ENCODE assay signal across 19 cellular contexts in genomic region chr5:74476197-74477081, GRCh38.
A peak's percentile ranks its signal among the peaks of the same experiment; 100 is the strongest.
DNase-seq lines count a peak whose midpoint lies in the region; ATAC-seq and TF ChIP-seq lines count a peak whose summit lies in the region.
"Had no signal": no experiment of that assay in that cellular context is flagged by ENCODE, and none has a peak within 500 bp of the region (broad histone marks: within the 10 kb centered on the region; RNA-seq: fewer than 3 reads in every experiment).

No MANE protein-coding gene starts in this region.

- H3K23ac ChIP-seq in neuronal stem cell (ENCODE audit: low read depth, low read length, poor library complexity): no peak overlapping the region

- no peak overlapping the region for H3K27ac ChIP-seq in neuronal stem cell (replicated peaks; ENCODE audit: low read length)
- H3K27ac ChIP-seq: PC-9 had no signal

- WGBS in neuronal stem cell (ENCODE audit: extremely low coverage in 2 of 2, insufficient read length in 2 of 2, insufficient replicate concordance in 1 of 2), 2 donors: no CpG with 5 or more reads among the region's 10 CpGs

- no peak overlapping the region for H2BK120ac ChIP-seq in neuronal stem cell (ENCODE audit: low read depth, low read length)

- H4K91ac ChIP-seq in neuronal stem cell (ENCODE audit: low read depth, low read length, poor library complexity): no peak overlapping the region

- H3K14ac ChIP-seq in neuronal stem cell (ENCODE audit: low read length): no peak overlapping the region

- H3K27ac Mint-ChIP-seq in brain (peak overlapping the region; percentile 11 to 82 (median 73)), nephron progenitor cell (no peak overlapping the region)
- H3K27ac Mint-ChIP-seq: B cell; CD4-positive, alpha-beta memory T cell had no signal

- H3K27me3 Mint-ChIP-seq in brain (peaks cover 13% of the 10 kb centered on the region), nephron progenitor cell (ENCODE audit: low read depth, poor library complexity) (peaks cover 3% of the 10 kb centered on the region)

- no peak overlapping the region for H3K4ac ChIP-seq in neuronal stem cell (ENCODE audit: low read length)

- no peak overlapping the region for H3K4me2 ChIP-seq in neuronal stem cell (ENCODE audit: insufficient read depth, low read length, poor library complexity, severe bottlenecking)
- H3K4me2 ChIP-seq: PC-9 had no signal

- H2AFZ ChIP-seq in neuronal stem cell (ENCODE audit: low read length): peak overlapping the region; percentile 43
- H2AFZ ChIP-seq: PC-9 had no signal

- peaks cover 0 to 2% (median 0%) of the 10 kb centered on the region in 3 experiments for H3K27me3 ChIP-seq in neuronal stem cell (ENCODE audit: control insufficient read depth in 3 of 3, insufficient read depth in 3 of 3, low read depth in 1 of 3, low read length in 3 of 3)

- no peak overlapping the region for H3K9ac ChIP-seq in neuronal stem cell (ENCODE audit: low read depth, low read length, poor library complexity)

- no peak overlapping the region for H2BK12ac ChIP-seq in neuronal stem cell (ENCODE audit: low read length)

- TF ChIP-seq CTCF in brain (conservative IDR thresholded peaks at IDR 0.05) (no peak), nephron progenitor cell (IDR thresholded peaks at IDR 0.05) (no peak)

- H4K8ac ChIP-seq in neuronal stem cell (ENCODE audit: low read depth, low read length): no peak overlapping the region

- ATAC-seq in GM21576 (IDR thresholded peaks at IDR 0.05; ENCODE audit: unreplicated experiment) (no peak), HG03045 (IDR thresholded peaks at IDR 0.05; ENCODE audit: unreplicated experiment) (no peak)
- ATAC-seq: HepG2 had no signal

- H3K9me3 Mint-ChIP-seq in brain (no peaks in the 10 kb centered on the region), nephron progenitor cell (no peaks in the 10 kb centered on the region)
- H3K9me3 Mint-ChIP-seq: CD4-positive, alpha-beta memory T cell had no signal

- H2BK5ac ChIP-seq in neuronal stem cell (ENCODE audit: low read length): no peak overlapping the region

- H3K36me3 Mint-ChIP-seq in brain (no peaks in the 10 kb centered on the region), nephron progenitor cell (ENCODE audit: low read depth) (no peaks in the 10 kb centered on the region)
- H3K36me3 Mint-ChIP-seq: CD4-positive, alpha-beta memory T cell had no signal

- no peaks in the 10 kb centered on the region for H3K9me3 ChIP-seq in neuronal stem cell (replicated peaks in 1 of 2; ENCODE audit: control insufficient read depth in 2 of 2, insufficient read depth in 1 of 2, low read depth in 1 of 2, low read length in 2 of 2)
- H3K9me3 ChIP-seq: HAP-1 had no signal

- peak; percentile 61 for DNase-seq in DMS79 treated with DMSO at 0.1 percent for 48 hours (lab: John Stamatoyannopoulos, UW)
- DNase-seq in NCI-H187 (lab: John Stamatoyannopoulos, UW): peak; percentile 65 to 77
- DNase-seq in neuronal stem cell (ENCODE audit: low spot score): no peak
- no peak for DNase-seq in nephron progenitor cell
- DNase-seq: ACHN; CD4-positive, alpha-beta memory T cell; DND-41; GF-D8; MM.1S; NCI-H2029 treated with DMSO at 0.1 percent for 48 hours; NCI-H2227 treated with DMSO at 0.1 percent for 48 hours; NCI-H69; PC-9 had no signal

- H3K4me1 ChIP-seq in neuronal stem cell (ENCODE audit: control insufficient read depth in 2 of 2, insufficient read depth in 1 of 2, low read depth in 1 of 2, low read length in 2 of 2): peaks cover 0 to 10% of the 10 kb centered on the region in 2 donors
- H3K4me1 ChIP-seq: HAP-1 had no signal

- H3K79me1 ChIP-seq in neuronal stem cell (ENCODE audit: low read depth, low read length): no peaks in the 10 kb centered on the region

- H3K4me3 ChIP-seq in neuronal stem cell (ENCODE audit: low read length in 2 of 2): no peak overlapping the region
- H3K4me3 ChIP-seq: HAP-1, PC-9 had no signal

- no peak overlapping the region for H3K18ac ChIP-seq in neuronal stem cell (ENCODE audit: low read length)

- H3K4me3 Mint-ChIP-seq in brain (peak overlapping the region in 3 of 5 experiments; percentile 4 to 45 (median 21)), nephron progenitor cell (no peak overlapping the region)
- H3K4me3 Mint-ChIP-seq: B cell; CD4-positive, alpha-beta memory T cell had no signal

- H3K36me3 ChIP-seq in neuronal stem cell (replicated peaks in 1 of 2; ENCODE audit: control insufficient read depth in 2 of 2, insufficient read depth in 2 of 2, low read length in 2 of 2): peaks cover 0 to 2% of the 10 kb centered on the region in 2 donors
- H3K36me3 ChIP-seq: HAP-1 had no signal

- H3K4me1 Mint-ChIP-seq in brain (peaks cover 69% of the 10 kb centered on the region), nephron progenitor cell (peaks cover 9% of the 10 kb centered on the region)
- H3K4me1 Mint-ChIP-seq: CD4-positive, alpha-beta memory T cell had no signal

- no peak overlapping the region for H2AK5ac ChIP-seq in neuronal stem cell (ENCODE audit: low read depth, low read length)

- no peak overlapping the region for H2BK15ac ChIP-seq in neuronal stem cell (ENCODE audit: low read length)

Comparison
In these comparisons a context has a peak if more than half of its experiments do, and no peak if none do; other contexts are left out.
1. DNase-seq: peak in DMS79 treated with DMSO at 0.1 percent for 48 hours (single experiment) and NCI-H187 (2 of 2); none in neuronal stem cell (single experiment) and nephron progenitor cell (single experiment).